In genomic region chr2:65373365-65373918, GRCh38 we compare ENCODE assay signal across 18 cellular contexts. TPM values are rescaled to one million over a fixed set of nuclear protein-coding genes. Genes with fewer than 3 reads are reported as not detected.
A peak's percentile ranks its signal among the peaks of the same experiment; 100 is the strongest.
DNase-seq lines count a peak whose midpoint lies in the region; ATAC-seq, FAIRE-seq and TF ChIP-seq lines count a peak whose summit lies in the region.
"Had no signal": no experiment of that assay in that cellular context is flagged by ENCODE, and none has a peak within 500 bp of the region (broad histone marks: within the 10 kb centered on the region; RNA-seq: fewer than 3 reads in every experiment).

No MANE protein-coding gene starts in this region.

- ATAC-seq in A549 (peak; percentile 48 to 62; a peak in 3 of 6 replicates), IMR-90 (ENCODE audit: low read depth) (no peak), left lung (peak; percentile 26), GM18867 (IDR thresholded peaks at IDR 0.05; ENCODE audit: unreplicated experiment) (no peak), HG03025 (IDR thresholded peaks at IDR 0.05; ENCODE audit: low FRiP score, unreplicated experiment) (no peak), GM18505 (IDR thresholded peaks at IDR 0.05; ENCODE audit: unreplicated experiment) (no peak)
- ATAC-seq: HCT116 had no signal

- peaks cover 47% of the 10 kb centered on the region for H3F3A ChIP-seq in SU-DHL-6 (ENCODE audit: insufficient read depth)

- 0 out of 6 replicates have a peak overlapping the region, but pooled peaks of 1 of the 2 experiments have one; percentile 8 for H3K27ac ChIP-seq in A549
- no peak overlapping the region for H3K27ac ChIP-seq in IMR-90 (ENCODE audit: insufficient read depth, low read length)
- H3K27ac ChIP-seq in SU-DHL-6 (ENCODE audit: low read depth, low read length) = peak overlapping the region; percentile 93
- peak overlapping the region in 1 of 2 donors; percentile 2 for H3K27ac ChIP-seq in left lung
- H3K27ac ChIP-seq: HL-60, KMS-11 had no signal

- dilution Hi-C loops in IMR-90 (cut with HindIII; ENCODE audit: low sequenced_read_pairs, unreplicated experiment) = no loop called here

- in situ Hi-C loops in IMR-90 (cut with MboI; ENCODE audit: low sequenced_read_pairs) = no loop called here

- H2BK120ac ChIP-seq in IMR-90 (ENCODE audit: low read depth, low read length) = no peak overlapping the region

- H3K4me2 ChIP-seq in A549 (peak overlapping the region; percentile 64), IMR-90 (ENCODE audit: low read depth, low read length) (no peak overlapping the region), SU-DHL-6 (ENCODE audit: low read depth, low read length, poor library complexity, severe bottlenecking) (peak overlapping the region; percentile 84)

- no peak overlapping the region for H4K5ac ChIP-seq in IMR-90 (ENCODE audit: low read depth, low read length)

- no peaks in the 10 kb centered on the region for H3K9me2 ChIP-seq in SU-DHL-6 (replicated peaks; ENCODE audit: insufficient read depth, low read length)

- no peak overlapping the region for H3K4ac ChIP-seq in IMR-90 (ENCODE audit: low read depth, low read length)

- H3K9me3 ChIP-seq in A549 = no peaks in the 10 kb centered on the region
- no peaks in the 10 kb centered on the region for H3K9me3 ChIP-seq in IMR-90 (ENCODE audit: control insufficient read depth, insufficient read depth, low read length)
- no peaks in the 10 kb centered on the region for H3K9me3 ChIP-seq in SU-DHL-6 (ENCODE audit: insufficient read depth, low read length)
- H3K9me3 ChIP-seq in left lung = no peaks in the 10 kb centered on the region

- no TSS peak for BruUV-seq in IMR-90 (replicated peaks; lab: Mats Ljungman, UMichigan)

- H2BK5ac ChIP-seq in IMR-90 (ENCODE audit: low read depth, low read length, poor library complexity, severe bottlenecking) = no peak overlapping the region

- TF ChIP-seq CTCF in A549 (IDR thresholded peaks at IDR 0.05) = no peak
- TF ChIP-seq CTCF in IMR-90 (conservative IDR thresholded peaks at IDR 0.05; ENCODE audit: low read depth, low read length) = no peak
- TF ChIP-seq CTCF in SU-DHL-6 (IDR thresholded peaks at IDR 0.05; ENCODE audit: insufficient read depth, low read length, poor library complexity, severe bottlenecking) = no peak
- no peak for TF ChIP-seq CTCF in left lung (IDR thresholded peaks at IDR 0.05)

- H2BK20ac ChIP-seq in IMR-90 (ENCODE audit: low read depth, low read length) = no peak overlapping the region

- CTCF ChIA-PET in A549 (lab: Yijun Ruan, JAX) = interaction anchor here (0.6 to 1.9 kb wide), 10 partner anchors 9 to 851 kb away, joined by 3 to 9 read pairs (median 4); partner anchors contain the start of gene SPRED2
- CTCF ChIA-PET in IMR-90 (lab: Yijun Ruan, JAX) = no interaction called here

- H4K20me1 ChIP-seq in IMR-90 (ENCODE audit: insufficient read depth, low read length) = peaks cover 28% of the 10 kb centered on the region
- H4K20me1 ChIP-seq in SU-DHL-6 (ENCODE audit: low read depth, low read length) = no peaks in the 10 kb centered on the region

- peak; percentile 31 to 61; a peak in 2 of 5 replicates for TF ChIP-seq EP300 in A549 (IDR thresholded peaks at IDR 0.05)

- FAIRE-seq in A549 (lab: Jason Lieb, UNC) = no peak
- FAIRE-seq: A204.1, D721Med had no signal

- H2AFZ ChIP-seq in IMR-90 (replicated peaks; ENCODE audit: low read length, poor library complexity) = no peak overlapping the region
- no peak overlapping the region for H2AFZ ChIP-seq in SU-DHL-6 (ENCODE audit: low read depth, low read length, severe bottlenecking)

- H3K27me3 ChIP-seq in IMR-90 (ENCODE audit: control insufficient read depth, insufficient read depth, low read length) (no peaks in the 10 kb centered on the region), SU-DHL-6 (ENCODE audit: low read length) (no peaks in the 10 kb centered on the region), left lung (no peaks in the 10 kb centered on the region)

- no peak overlapping the region for H2AK9ac ChIP-seq in IMR-90 (replicated peaks; ENCODE audit: low read depth, low read length, poor library complexity)

- H3K36me3 ChIP-seq in IMR-90 (ENCODE audit: control insufficient read depth, insufficient read depth, low read length) (no peaks in the 10 kb centered on the region), SU-DHL-6 (ENCODE audit: low read length) (0 out of 2 replicates have a peak, but pooled peaks cover 6% of the 10 kb centered on the region), left lung (no peaks in the 10 kb centered on the region)

- no peak for TF ChIP-seq POLR2A in A549 (IDR thresholded peaks at IDR 0.05; ENCODE audit: low read length)
- TF ChIP-seq POLR2A in IMR-90 (IDR thresholded peaks at IDR 0.05; ENCODE audit: low read depth, low read length) = no peak
- TF ChIP-seq POLR2A in GM18505 (IDR thresholded peaks at IDR 0.05; ENCODE audit: borderline replicate concordance, extremely low read depth, insufficient read depth, insufficient read length) = no peak

- intact Hi-C loops in IMR-90 (cut with micrococcal nuclease) (no loop called here), left lung (cut with DNase I) (no loop called here)

- POLR2A ChIA-PET in A549 (lab: Yijun Ruan, JAX) = interaction anchor here (0.7 to 1.1 kb wide), 3 partner anchors 9 to 63 kb away, joined by 3 to 4 read pairs (median 4); no protein-coding TSS in a partner anchor
- POLR2A ChIA-PET in IMR-90 (lab: Charles Lee; ENCODE audit: unreplicated experiment) = no interaction called here

- H4K8ac ChIP-seq in IMR-90 (ENCODE audit: low read depth in 2 of 2, low read length in 2 of 2) = no peak overlapping the region

- no peak overlapping the region for H3K18ac ChIP-seq in IMR-90 (ENCODE audit: low read depth, low read length)

- no peak overlapping the region for H3K14ac ChIP-seq in IMR-90 (replicated peaks; ENCODE audit: low read depth, low read length)

- TF ChIP-seq RAD21 in A549 (conservative IDR thresholded peaks at IDR 0.05 in 1 of 2, IDR thresholded peaks at IDR 0.05 in 1 of 2) (0 out of 5 replicates have a peak, but pooled peaks of 1 of the 2 experiments have one; percentile 7), IMR-90 (IDR thresholded peaks at IDR 0.05; ENCODE audit: low read length) (no peak)

- H3K9ac ChIP-seq in IMR-90 (ENCODE audit: low read depth, low read length) = no peak overlapping the region
- H3K9ac ChIP-seq in SU-DHL-6 (ENCODE audit: low read length) = no peak overlapping the region
- H3K9ac ChIP-seq: KMS-11 had no signal

- WGBS in A549 (ENCODE audit: missing lambda C conversion rate) = 7% methylated on average over 1 of the region's 1 CpG
- no CpG with 5 or more reads among the region's 1 CpG for WGBS in IMR-90 (ENCODE audit: extremely low coverage in 2 of 2, insufficient read length in 1 of 2), 2 experiments

- no peak overlapping the region for H3K56ac ChIP-seq in IMR-90 (ENCODE audit: extremely low read depth, insufficient read depth, low read length)

- no peak overlapping the region for H4K91ac ChIP-seq in IMR-90 (ENCODE audit: insufficient read depth, low read depth, low read length)

- H3K4me1 ChIP-seq in A549 (peaks cover 70% of the 10 kb centered on the region), IMR-90 (ENCODE audit: control insufficient read depth, insufficient read depth, low read length) (peaks cover 18% of the 10 kb centered on the region), left lung (peaks cover 8 to 55% of the 10 kb centered on the region in 2 donors)

- peak overlapping the region; percentile 8; the same call in 1 of the 2 replicates for H3K23ac ChIP-seq in IMR-90 (ENCODE audit: low read depth, low read length)

- DNase-seq in A549 (ENCODE audit: low read depth in 1 of 2, low spot score in 1 of 2) = peak in 1 of 2 experiments; percentile 58
- DNase-seq in IMR-90 = no peak
- no peak for DNase-seq in left lung
- no peak for DNase-seq in AG08396 (ENCODE audit: low spot score)
- DNase-seq: CD4-positive, alpha-beta memory T cell; NCI-H2029; NCI-H2171 treated with DMSO at 0.1 percent for 48 hours; NCI-H774; RPMI8226 had no signal

- no peak overlapping the region for H3K4me3 ChIP-seq in A549
- no peak overlapping the region for H3K4me3 ChIP-seq in IMR-90 (ENCODE audit: insufficient read depth, low read depth, low read length)
- no peak overlapping the region for H3K4me3 ChIP-seq in SU-DHL-6 (ENCODE audit: insufficient read depth, low read length, poor library complexity, severe bottlenecking)
- no peak overlapping the region for H3K4me3 ChIP-seq in left lung

- peaks cover 84% of the 10 kb centered on the region for H3K79me2 ChIP-seq in SU-DHL-6 (ENCODE audit: insufficient read depth, low read length)

- no peak overlapping the region for H2AK5ac ChIP-seq in IMR-90 (ENCODE audit: low read depth, low read length)

- H3K79me1 ChIP-seq in IMR-90 (ENCODE audit: low read depth in 1 of 2, low read length in 2 of 2) = peaks cover 21 to 81% of the 10 kb centered on the region in 2 experiments

- H3K9me1 ChIP-seq in IMR-90 (ENCODE audit: insufficient read depth, low read length) = peaks cover 24% of the 10 kb centered on the region

- H2BK15ac ChIP-seq in IMR-90 (ENCODE audit: low read depth, low read length) = no peak overlapping the region

TF ChIP-seq in A549, 52 proteins besides CTCF, POLR2A, EP300 and RAD21 (continues in another document):
- TF ChIP-seq JUN (IDR thresholded peaks at IDR 0.05) (peak; percentile 64 to 82; a peak in 3 of 5 replicates), CEBPB (IDR thresholded peaks at IDR 0.05) (peak; percentile 97), TP53 (CRISPR knock-in tag; IDR thresholded peaks at IDR 0.05) (no peak)

TF ChIP-seq in IMR-90, 13 proteins besides CTCF, POLR2A, EP300 and RAD21 (continues in another document):
- TF ChIP-seq FOS (IDR thresholded peaks at IDR 0.05; ENCODE audit: low read depth, low read length) (no peak), USF2 (IDR thresholded peaks at IDR 0.05; ENCODE audit: low read depth, low read length) (no peak), SMC3 (IDR thresholded peaks at IDR 0.05; ENCODE audit: low read depth, low read length) (no peak), RCOR1 (IDR thresholded peaks at IDR 0.05; ENCODE audit: insufficient replicate concordance, low read length) (no peak), RFX5 (IDR thresholded peaks at IDR 0.05; ENCODE audit: low read depth, low read length) (no peak)

RNA-seq across cellular contexts. Expression of gene SPRED2, which starts 59.0 kb away (rescaled TPM):
- 28.1 and 29.3 TPM in 2 replicates for polyA plus RNA-seq in A549 (2011; rRNA removed)
- 22.4 and 26.0 TPM in 2 replicates for polyA plus RNA-seq in A549 (2012; cell fraction: cytosol; rRNA removed)
- 18.5 and 23.7 TPM in 2 replicates for polyA plus RNA-seq in A549 (2012; cell fraction: nucleus; rRNA removed)
- polyA plus RNA-seq in A549 (2017; fragmentation: RNase III; extraction: RNeasy Plus Mini Kit Qiagen cat#74134 plus additional on column Dnase treatment) = 18.9 to 22.6 TPM (median 20.6 TPM) in 3 replicates
- polyA minus RNA-seq in A549 (2011; rRNA and poly(A)+ RNA removed) = 24.1 and 25.4 TPM in 2 replicates
- 4.7 and 4.8 TPM in 2 replicates for total RNA-seq in IMR-90 (2012; rRNA removed)
- polyA plus RNA-seq in IMR-90 (2012; rRNA removed) = 18.7 and 19.1 TPM in 2 replicates
- 12.6 and 28.8 TPM in 2 replicates for polyA plus RNA-seq in IMR-90 (2012; cell fraction: cytosol; rRNA removed)
- polyA plus RNA-seq in IMR-90 (2012; cell fraction: nucleus; rRNA removed; ENCODE audit: low replicate concordance) = 23.1 and 31.2 TPM in 2 replicates
- total RNA-seq in left lung = 10 to 100 TPM; 34.5 to 47.1 TPM

Comparison
In these comparisons a context has a peak if more than half of its experiments do, and no peak if none do; other contexts are left out.
1. ATAC-seq: peak in A549 (2 of 2) and left lung (single experiment); none in IMR-90 (single experiment), GM18867 (single experiment), HG03025 (single experiment) and GM18505 (single experiment).